In the genomic region with DNA sequence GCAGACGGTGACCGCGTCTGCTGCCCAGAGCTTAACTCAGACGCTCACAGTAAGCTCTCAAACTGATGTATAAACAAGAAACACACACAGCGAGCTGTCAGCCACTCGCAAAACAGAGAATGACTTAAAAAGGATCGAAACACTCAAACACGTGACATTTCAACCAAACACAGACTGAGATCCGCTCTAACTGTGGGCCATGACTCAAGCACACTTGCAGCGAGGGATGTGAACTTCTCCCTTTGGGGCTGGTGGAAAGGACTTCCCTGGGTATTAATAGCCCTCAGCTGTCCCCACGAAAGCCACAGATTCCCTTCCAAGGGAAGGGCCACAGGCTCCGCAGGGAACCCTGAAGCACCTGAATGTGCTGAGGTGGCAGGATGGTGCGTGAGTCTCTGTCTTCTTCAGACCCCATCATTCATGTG, we compare ENCODE assay signal across 8 cellular contexts. TPM values are rescaled to one million over a fixed set of nuclear protein-coding genes. Genes with fewer than 3 reads are reported as not detected.
DNase-seq lines count a peak whose midpoint lies in the region; ATAC-seq and TF ChIP-seq lines count a peak whose summit lies in the region.

No MANE protein-coding gene starts in this region.

- H3K79me2 ChIP-seq in GM23338 (replicated peaks; ENCODE audit: insufficient read depth): peaks cover 100% of the 10 kb centered on the region

- intact Hi-C loops in posterior vena cava (cut with DNase I): no loop called here

- H3K27ac ChIP-seq in GM23338 (ENCODE audit: low read depth) (no peak overlapping the region), lung (ENCODE audit: low read depth in 1 of 2, low read length in 1 of 2) (no peak overlapping the region)

- H3K9me2 ChIP-seq in GM23338 (ENCODE audit: insufficient read depth): no peaks in the 10 kb centered on the region

- peaks cover 35% of the 10 kb centered on the region for H3K4me1 ChIP-seq in GM23338 (ENCODE audit: insufficient read depth)
- peaks cover 0 to 20% of the 10 kb centered on the region in 2 donors for H3K4me1 ChIP-seq in lung (ENCODE audit: control insufficient read depth in 2 of 2, insufficient read depth in 2 of 2, low read length in 2 of 2)

- H4K20me1 ChIP-seq in GM23338 (replicated peaks; ENCODE audit: insufficient read depth): peaks cover 26% of the 10 kb centered on the region

- H3K36me3 ChIP-seq in GM23338 (ENCODE audit: insufficient read depth) (no peaks in the 10 kb centered on the region; the same call in 1 of the 2 replicates), lung (ENCODE audit: control insufficient read depth in 2 of 2, insufficient read depth in 2 of 2, low read length in 2 of 2) (no peaks in the 10 kb centered on the region)

- no peaks in the 10 kb centered on the region for H3K9me3 ChIP-seq in lung (ENCODE audit: control insufficient read depth in 2 of 2, insufficient read depth in 1 of 2, low read length in 1 of 2)

- H2AFZ ChIP-seq in GM23338: no peak overlapping the region

- no peak for ATAC-seq in GM23338
- peak; percentile 55 for ATAC-seq in lung (ENCODE audit: insufficient read depth, low FRiP score)
- no peak for ATAC-seq in HG03039 (IDR thresholded peaks at IDR 0.05; ENCODE audit: unreplicated experiment)

- DNase-seq in GM10266 (ENCODE audit: extremely low spot score) (peak; percentile 77), GM23338 (ENCODE audit: low spot score) (no peak), T-helper 2 cell (peak in 3 of 5 experiments; percentile 29 to 83 (median 42)), lung (ENCODE audit: low spot score) (no peak), islet precursor cell (no peak), superior temporal gyrus (ENCODE audit: extremely low spot score) (no peak), posterior vena cava (ENCODE audit: low spot score) (no peak)

- peaks cover 63% of the 10 kb centered on the region for H3K4me1 Mint-ChIP-seq in GM23338

- H3K27me3 ChIP-seq in GM23338 (ENCODE audit: insufficient read depth) (no peaks in the 10 kb centered on the region), lung (ENCODE audit: control insufficient read depth, insufficient read depth) (no peaks in the 10 kb centered on the region)

- no peak overlapping the region for H3K4me3 Mint-ChIP-seq in GM23338

- peaks cover 7% of the 10 kb centered on the region for H3K27me3 Mint-ChIP-seq in GM23338 (ENCODE audit: insufficient read depth, low read depth, poor library complexity)

- no peaks in the 10 kb centered on the region; the same call in 1 of the 2 replicates for H3F3A ChIP-seq in GM23338 (replicated peaks; ENCODE audit: low read depth)

- TF ChIP-seq CTCF in GM10266 (IDR thresholded peaks at IDR 0.05; ENCODE audit: control insufficient read depth, insufficient read depth, low read depth, missing control alignments) (no peak), GM23338 (conservative IDR thresholded peaks at IDR 0.05; ENCODE audit: low read depth in 2 of 2) (no peak), lung (IDR thresholded peaks at IDR 0.05; ENCODE audit: control extremely low read depth, extremely low read depth) (no peak)

- H3K4me3 ChIP-seq in GM23338 (no peak overlapping the region), lung (no peak overlapping the region)

- H3K4me2 ChIP-seq in GM23338: 0 out of 2 replicates have a peak overlapping the region, but pooled peaks have one; percentile 20

- 63 to 70% methylated on average over 13 of the region's 13 CpGs for WGBS in lung, 2 donors

- no peak overlapping the region for H3K27ac Mint-ChIP-seq in GM23338

- H3K9me3 Mint-ChIP-seq in GM23338: no peaks in the 10 kb centered on the region

- no peaks in the 10 kb centered on the region; the same call in 2 of the 3 replicates for H3K36me3 Mint-ChIP-seq in GM23338 (ENCODE audit: low read depth)

TF ChIP-seq in GM23338, 12 proteins besides CTCF, POLR2A, EP300 and RAD21 (continues in another document):
- no peak for TF ChIP-seq ZNF114 (CRISPR knock-in tag; IDR thresholded peaks at IDR 0.05)
- TF ChIP-seq CREB1 (CRISPR knock-in tag; IDR thresholded peaks at IDR 0.05; ENCODE audit: low read depth): no peak
- TF ChIP-seq STAT1 (IDR thresholded peaks at IDR 0.05; ENCODE audit: unreplicated experiment): no peak
- TF ChIP-seq ZNF331 (CRISPR knock-in tag; IDR thresholded peaks at IDR 0.05; ENCODE audit: low read depth): no peak
- TF ChIP-seq JUNB (IDR thresholded peaks at IDR 0.05; ENCODE audit: unreplicated experiment): no peak
- TF ChIP-seq, protein P1, sequence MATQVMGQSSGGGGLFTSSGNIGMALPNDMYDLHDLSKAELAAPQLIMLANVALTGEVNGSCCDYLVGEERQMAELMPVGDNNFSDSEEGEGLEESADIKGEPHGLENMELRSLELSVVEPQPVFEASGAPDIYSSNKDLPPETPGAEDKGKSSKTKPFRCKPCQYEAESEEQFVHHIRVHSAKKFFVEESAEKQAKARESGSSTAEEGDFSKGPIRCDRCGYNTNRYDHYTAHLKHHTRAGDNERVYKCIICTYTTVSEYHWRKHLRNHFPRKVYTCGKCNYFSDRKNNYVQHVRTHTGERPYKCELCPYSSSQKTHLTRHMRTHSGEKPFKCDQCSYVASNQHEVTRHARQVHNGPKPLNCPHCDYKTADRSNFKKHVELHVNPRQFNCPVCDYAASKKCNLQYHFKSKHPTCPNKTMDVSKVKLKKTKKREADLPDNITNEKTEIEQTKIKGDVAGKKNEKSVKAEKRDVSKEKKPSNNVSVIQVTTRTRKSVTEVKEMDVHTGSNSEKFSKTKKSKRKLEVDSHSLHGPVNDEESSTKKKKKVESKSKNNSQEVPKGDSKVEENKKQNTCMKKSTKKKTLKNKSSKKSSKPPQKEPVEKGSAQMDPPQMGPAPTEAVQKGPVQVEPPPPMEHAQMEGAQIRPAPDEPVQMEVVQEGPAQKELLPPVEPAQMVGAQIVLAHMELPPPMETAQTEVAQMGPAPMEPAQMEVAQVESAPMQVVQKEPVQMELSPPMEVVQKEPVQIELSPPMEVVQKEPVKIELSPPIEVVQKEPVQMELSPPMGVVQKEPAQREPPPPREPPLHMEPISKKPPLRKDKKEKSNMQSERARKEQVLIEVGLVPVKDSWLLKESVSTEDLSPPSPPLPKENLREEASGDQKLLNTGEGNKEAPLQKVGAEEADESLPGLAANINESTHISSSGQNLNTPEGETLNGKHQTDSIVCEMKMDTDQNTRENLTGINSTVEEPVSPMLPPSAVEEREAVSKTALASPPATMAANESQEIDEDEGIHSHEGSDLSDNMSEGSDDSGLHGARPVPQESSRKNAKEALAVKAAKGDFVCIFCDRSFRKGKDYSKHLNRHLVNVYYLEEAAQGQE (IDR thresholded peaks at IDR 0.05; ENCODE audit: unreplicated experiment): no peak
- TF ChIP-seq EZH2phosphoT487 (IDR thresholded peaks at IDR 0.05; ENCODE audit: unreplicated experiment): no peak
- TF ChIP-seq NANOG (IDR thresholded peaks at IDR 0.05; ENCODE audit: borderline replicate concordance): no peak
- TF ChIP-seq POLR2AphosphoS5 (IDR thresholded peaks at IDR 0.05; ENCODE audit: low read depth): no peak

RNA-seq across cellular contexts. Expression of gene CCDC88C, which starts 29.1 kb away (rescaled TPM):
- 42.1 and 60.7 TPM in 2 replicates for total RNA-seq in GM23338 (2014; rRNA removed; shearing (Covaris generic))
- polyA plus RNA-seq in GM23338 (2016; fragmentation: Nextera tagmentation; extraction: Ambion mirVana): 20.8 and 23.6 TPM in 2 replicates
- total RNA-seq in lung: 10 to 100 TPM; 43.7 to 66.0 TPM
- polyA plus RNA-seq in lung: 10 to 100 TPM; 16.5 to 20.6 TPM
- total RNA-seq in posterior vena cava: 10 to 100 TPM in 1 of 2 donors, 1 to 10 TPM in 1; 7.2 to 14.9 TPM

Comparison
In these comparisons a context has a peak if more than half of its experiments do, and no peak if none do; other contexts are left out.
1. DNase-seq: peak in GM10266 (single experiment) and T-helper 2 cell (3 of 5); none in GM23338 (single experiment), lung (single experiment), islet precursor cell (single experiment), superior temporal gyrus (single experiment) and posterior vena cava (single experiment).